Comparison of ENCODE assay signal across 21 cellular contexts in the genomic region with DNA sequence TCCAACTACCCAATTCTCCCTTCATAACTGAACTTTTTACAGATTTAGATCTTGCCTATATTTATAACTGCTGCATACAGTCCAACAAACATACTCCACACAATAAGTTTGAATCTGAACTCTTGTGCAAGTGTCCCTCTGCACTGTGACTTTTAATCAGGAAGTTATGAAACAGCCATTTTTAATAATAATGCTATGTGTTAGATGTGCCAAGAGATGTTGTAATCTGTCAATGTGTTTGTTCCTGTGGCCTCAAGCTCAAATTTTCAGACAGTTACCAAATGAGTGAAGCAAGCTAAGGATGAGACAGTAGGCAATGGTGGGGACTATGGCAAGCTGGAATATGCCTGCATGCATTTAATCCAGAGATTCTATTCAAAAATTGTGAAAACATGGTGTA. TPM values are rescaled to one million over a fixed set of nuclear protein-coding genes. Genes with fewer than 3 reads are reported as not detected.
A peak's percentile ranks its signal among the peaks of the same experiment; 100 is the strongest.
DNase-seq lines count a peak whose midpoint lies in the region; ATAC-seq and FAIRE-seq lines count a peak whose summit lies in the region.
"Had no signal": no experiment of that assay in that cellular context is flagged by ENCODE, and none has a peak within 500 bp of the region (broad histone marks: within the 10 kb centered on the region; RNA-seq: fewer than 3 reads in every experiment).

No MANE protein-coding gene starts in this region.

- CTCF ChIA-PET in naive thymus-derived CD4-positive, alpha-beta T cell (lab: Charles Lee) = no interaction called here

- H3K4me1 ChIP-seq in naive thymus-derived CD4-positive, alpha-beta T cell (ENCODE audit: control insufficient read depth in 2 of 2, insufficient read depth in 2 of 2, low read length in 2 of 2) = no peaks in the 10 kb centered on the region
- no peaks in the 10 kb centered on the region for H3K4me1 ChIP-seq in small intestine (ENCODE audit: control insufficient read depth in 2 of 2, insufficient read depth in 1 of 2, low read depth in 1 of 2, low read length in 1 of 2)
- H3K4me1 ChIP-seq: HAP-1 had no signal

- FAIRE-seq in small intestine (lab: Jason Lieb, UNC) = no peak
- FAIRE-seq: D721Med had no signal

- H3K9me3 ChIP-seq in naive thymus-derived CD4-positive, alpha-beta T cell (ENCODE audit: control insufficient read depth in 2 of 3, low read length in 3 of 3) = no peaks in the 10 kb centered on the region
- H3K9me3 ChIP-seq in small intestine (ENCODE audit: control insufficient read depth, low read depth) = no peaks in the 10 kb centered on the region
- H3K9me3 ChIP-seq: HAP-1, ovary had no signal

- H3K27me3 ChIP-seq in naive thymus-derived CD4-positive, alpha-beta T cell (ENCODE audit: control insufficient read depth in 2 of 2, insufficient read depth in 2 of 2, low read length in 2 of 2) = no peaks in the 10 kb centered on the region
- no peaks in the 10 kb centered on the region for H3K27me3 ChIP-seq in small intestine (ENCODE audit: control insufficient read depth in 2 of 2, insufficient read depth in 2 of 2, low read length in 2 of 2)
- H3K27me3 ChIP-seq: ovary had no signal

- no peaks in the 10 kb centered on the region for H3K36me3 ChIP-seq in naive thymus-derived CD4-positive, alpha-beta T cell (ENCODE audit: control insufficient read depth in 2 of 3, insufficient read depth in 3 of 3, low read length in 3 of 3)
- H3K36me3 ChIP-seq in small intestine (ENCODE audit: control insufficient read depth in 2 of 2, insufficient read depth in 2 of 2, low read length in 2 of 2) = no peaks in the 10 kb centered on the region
- H3K36me3 ChIP-seq: HAP-1, ovary had no signal

- peak overlapping the region; percentile 40 for H3K27ac ChIP-seq in epithelial cell of prostate
- H3K27ac ChIP-seq in naive thymus-derived CD4-positive, alpha-beta T cell (ENCODE audit: low read depth, low read length) = no peak overlapping the region
- no peak overlapping the region for H3K27ac ChIP-seq in small intestine (ENCODE audit: low read depth in 1 of 2, low read length in 1 of 2)
- H3K27ac ChIP-seq: KMS-11, ovary had no signal

- peaks cover 0 to 2% (median 0%) of the 10 kb centered on the region in 11 donors for H3K9me3 Mint-ChIP-seq in naive thymus-derived CD4-positive, alpha-beta T cell
- H3K9me3 Mint-ChIP-seq: activated CD4-positive, alpha-beta memory T cell treated with anti-CD3 and anti-CD28 coated beads, Interleukin-2, amount 10 ng/mL, durations not matched to agents 7 days and 5 days; activated naive CD8-positive, alpha-beta T cell treated with anti-CD3 and anti-CD28 coated beads, Interleukin-2, amount 10 ng/mL, durations not matched to agents 7 days and 5 days; activated T-cell treated with anti-CD3 and anti-CD28 coated beads, Interleukin-2, amount 50 U/mL, for 4 hours; effector memory CD8-positive, alpha-beta T cell had no signal

- no peak overlapping the region for H3K27ac Mint-ChIP-seq in naive thymus-derived CD4-positive, alpha-beta T cell
- H3K27ac Mint-ChIP-seq: activated CD4-positive, alpha-beta memory T cell treated with anti-CD3 and anti-CD28 coated beads, Interleukin-2, amount 10 ng/mL, durations not matched to agents 7 days and 5 days; activated naive CD8-positive, alpha-beta T cell treated with anti-CD3 and anti-CD28 coated beads, Interleukin-2, amount 10 ng/mL, durations not matched to agents 7 days and 5 days; B cell; effector memory CD8-positive, alpha-beta T cell had no signal

- H3K4me3 ChIP-seq in naive thymus-derived CD4-positive, alpha-beta T cell (ENCODE audit: low read length) = no peak overlapping the region
- H3K4me3 ChIP-seq in small intestine (ENCODE audit: low read depth in 1 of 2, low read length in 2 of 2) = no peak overlapping the region
- H3K4me3 ChIP-seq: HAP-1, ovary, skin epidermis had no signal

- peaks cover 0 to 4% (median 0%) of the 10 kb centered on the region in 7 donors for H3K4me1 Mint-ChIP-seq in naive thymus-derived CD4-positive, alpha-beta T cell
- H3K4me1 Mint-ChIP-seq: activated CD4-positive, alpha-beta memory T cell treated with anti-CD3 and anti-CD28 coated beads, Interleukin-2, amount 10 ng/mL, durations not matched to agents 7 days and 5 days; activated naive CD8-positive, alpha-beta T cell treated with anti-CD3 and anti-CD28 coated beads, Interleukin-2, amount 10 ng/mL, durations not matched to agents 7 days and 5 days; B cell had no signal

- DNase-seq in AML-193 (lab: John Stamatoyannopoulos, UW) (peak; percentile 85 to 96), LHCN-M2 (ENCODE audit: low read depth) (peak; percentile 9), epithelial cell of prostate (ENCODE audit: low read depth, low spot score) (no peak), small intestine (no peak), COLO829 (ENCODE audit: low spot score) (no peak), cortex of kidney (lab: John Stamatoyannopoulos, UW) (no peak)
- DNase-seq in naive thymus-derived CD4-positive, alpha-beta T cell = no peak
- DNase-seq in activated naive CD4-positive, alpha-beta T cell treated with Interleukin-2 at 50 U/mL for 16 hours = no peak
- DNase-seq: activated CD4-positive, alpha-beta memory T cell treated with anti-CD3 and anti-CD28 coated beads, Interleukin-2, amount 10 ng/mL, durations not matched to agents 7 days and 5 days; activated naive CD8-positive, alpha-beta T cell treated with anti-CD3 and anti-CD28 coated beads, Interleukin-2, amount 10 ng/mL, durations not matched to agents 7 days and 5 days; activated T-cell treated with anti-CD3 and anti-CD28 coated beads, Interleukin-2, amount 50 U/mL, for 4 hours; central memory CD4-positive, alpha-beta T cell; effector memory CD8-positive, alpha-beta T cell; NCI-H1417 treated with DMSO at 0.1 percent for 48 hours; ovary; stimulated activated CD4-positive, alpha-beta T cell treated with anti-CD3 and anti-CD28 coated beads, Interleukin-4, amount 100 ng/mL, for 24 hours had no signal

- peaks cover 0 to 72% (median 8%) of the 10 kb centered on the region in 5 donors for H3K27me3 Mint-ChIP-seq in naive thymus-derived CD4-positive, alpha-beta T cell

- intact Hi-C loops in naive thymus-derived CD4-positive, alpha-beta T cell (cut with micrococcal nuclease) = loop anchor here in 1 of 2 donors (5.0 kb wide), 1 partner anchor 42 kb away; no protein-coding TSS in a partner anchor

- peak; percentile 42 for ATAC-seq in naive thymus-derived CD4-positive, alpha-beta T cell
- ATAC-seq: activated T-cell treated with anti-CD3 and anti-CD28 coated beads, Interleukin-2, amount 50 U/mL, for 4 hours; effector memory CD8-positive, alpha-beta T cell had no signal

- H3K36me3 Mint-ChIP-seq in naive thymus-derived CD4-positive, alpha-beta T cell = no peaks in the 10 kb centered on the region
- H3K36me3 Mint-ChIP-seq: activated naive CD8-positive, alpha-beta T cell treated with anti-CD3 and anti-CD28 coated beads, Interleukin-2, amount 10 ng/mL, durations not matched to agents 7 days and 5 days had no signal

- POLR2A ChIA-PET in naive thymus-derived CD4-positive, alpha-beta T cell (lab: Charles Lee) = no interaction called here

- H3K4me3 Mint-ChIP-seq in naive thymus-derived CD4-positive, alpha-beta T cell = no peak overlapping the region
- H3K4me3 Mint-ChIP-seq: activated CD4-positive, alpha-beta memory T cell treated with anti-CD3 and anti-CD28 coated beads, Interleukin-2, amount 10 ng/mL, durations not matched to agents 7 days and 5 days; activated naive CD8-positive, alpha-beta T cell treated with anti-CD3 and anti-CD28 coated beads, Interleukin-2, amount 10 ng/mL, durations not matched to agents 7 days and 5 days; activated T-cell treated with anti-CD3 and anti-CD28 coated beads, Interleukin-2, amount 50 U/mL, for 4 hours; B cell; effector memory CD8-positive, alpha-beta T cell had no signal

RNA-seq across cellular contexts. Expression of a gene that starts 57.6 kb away (rescaled TPM):
- 60.0 and 67.5 TPM in 2 replicates for total RNA-seq in LHCN-M2 (2014; rRNA removed)
- polyA plus RNA-seq in LHCN-M2 (2012) = 11.7 TPM
- 10 to 100 TPM; 29.0 to 50.7 (median 43.2) TPM for total RNA-seq in naive thymus-derived CD4-positive, alpha-beta T cell
- 10 to 100 TPM; 13.1 to 20.3 TPM for polyA plus RNA-seq in naive thymus-derived CD4-positive, alpha-beta T cell
- polyA plus RNA-seq in small intestine = 10 to 100 TPM in 1 of 3 donors, 1 to 10 TPM in 2; 3.0 to 15.3 (median 5.8) TPM

Comparison
In these comparisons a context has a peak if more than half of its experiments do, and no peak if none do; other contexts are left out.
1. DNase-seq: peak in AML-193 (2 of 2) and LHCN-M2 (single experiment); none in epithelial cell of prostate (single experiment), naive thymus-derived CD4-positive, alpha-beta T cell (0 of 9), small intestine (single experiment), COLO829 (single experiment), cortex of kidney (single experiment) and activated naive CD4-positive, alpha-beta T cell treated with Interleukin-2 at 50 U/mL for 16 hours (single experiment).